ENCODE assay signal across 9 cellular contexts in genomic region chr13:33016414-33017409, GRCh38. TPM values are rescaled to one million over a fixed set of nuclear protein-coding genes. Genes with fewer than 3 reads are reported as not detected.
DNase-seq lines count a peak whose midpoint lies in the region; ATAC-seq and TF ChIP-seq lines count a peak whose summit lies in the region.
"Had no signal": no experiment of that assay in that cellular context is flagged by ENCODE, and none has a peak within 500 bp of the region (broad histone marks: within the 10 kb centered on the region; RNA-seq: fewer than 3 reads in every experiment).

Gene KL (plus strand): TSS chr13:33016423. CDS start chr13:33016441, 18 bp downstream.

- no peaks in the 10 kb centered on the region for H3K9me3 Mint-ChIP-seq in endothelial cell (ENCODE audit: unreplicated experiment)

- ATAC-seq in GM21447 (IDR thresholded peaks at IDR 0.05; ENCODE audit: unreplicated experiment): peak; percentile 37

- H3K9me3 ChIP-seq in NT2/D1 (ENCODE audit: insufficient read depth, low read length) (no peaks in the 10 kb centered on the region), mononuclear cell (ENCODE audit: low read depth, low read length) (no peaks in the 10 kb centered on the region), uterus (no peaks in the 10 kb centered on the region)

- DNase-seq in DMS53 (lab: John Stamatoyannopoulos, UW): peak; percentile 80
- no peak for DNase-seq in NT2/D1 (ENCODE audit: low read depth, low spot score)
- DNase-seq in endothelial cell (ENCODE audit: low spot score): peak; percentile 54
- peak in 1 of 2 donors; percentile 25 for DNase-seq in uterus
- DNase-seq in SIG-M5 (lab: John Stamatoyannopoulos, UW): no peak
- no peak for DNase-seq in globus pallidus (ENCODE audit: low spot score)

- peaks cover 59% of the 10 kb centered on the region for H3K4me1 Mint-ChIP-seq in endothelial cell (ENCODE audit: unreplicated experiment)

- peaks cover 20% of the 10 kb centered on the region for H3K27me3 Mint-ChIP-seq in endothelial cell (ENCODE audit: unreplicated experiment)

- peaks cover 43% of the 10 kb centered on the region for H3K36me3 Mint-ChIP-seq in endothelial cell (ENCODE audit: low read depth, unreplicated experiment)

- H3K27me3 ChIP-seq in NT2/D1 (ENCODE audit: insufficient read depth, insufficient read length) (peaks cover 61% of the 10 kb centered on the region), mononuclear cell (ENCODE audit: insufficient read depth, low read length) (peaks cover 67% of the 10 kb centered on the region), uterus (peaks cover 0 to 3% of the 10 kb centered on the region in 2 donors)

- peak within 1 kb of the TSS; percentile 100 for H3K27ac Mint-ChIP-seq in endothelial cell (ENCODE audit: unreplicated experiment)

- peak within 1 kb of the TSS; percentile 49 for H3K4me3 ChIP-seq in NT2/D1 (ENCODE audit: insufficient read length, low read depth)
- H3K4me3 ChIP-seq in mononuclear cell (ENCODE audit: low read length): peak within 1 kb of the TSS; percentile 18
- peak within 1 kb of the TSS; percentile 19 to 33 for H3K4me3 ChIP-seq in uterus

- TF ChIP-seq CTCF in endothelial cell (IDR thresholded peaks at IDR 0.05; ENCODE audit: unreplicated experiment): no peak
- no peak for TF ChIP-seq CTCF in uterus (IDR thresholded peaks at IDR 0.05)

- H3K27ac ChIP-seq in uterus: peak within 1 kb of the TSS; percentile 55 to 72
- H3K27ac ChIP-seq: KMS-11 had no signal

- TF ChIP-seq POLR2A in uterus (IDR thresholded peaks at IDR 0.05): peak in 1 of 2 donors; percentile 10

- intact Hi-C loops in uterus (cut with DNase I; ENCODE audit: low total_unique reads): no loop called here

- peak within 1 kb of the TSS; percentile 61 for H3K9ac ChIP-seq in NT2/D1 (ENCODE audit: insufficient read length, low read depth)
- H3K9ac ChIP-seq: KMS-11 had no signal

- no peaks in the 10 kb centered on the region for H3K4me1 ChIP-seq in NT2/D1 (ENCODE audit: insufficient read depth, insufficient read length)
- H3K4me1 ChIP-seq in mononuclear cell (ENCODE audit: insufficient read depth, low read length): peaks cover 23% of the 10 kb centered on the region
- H3K4me1 ChIP-seq in uterus: peaks cover 0 to 4% of the 10 kb centered on the region in 2 donors

- H3K4me3 Mint-ChIP-seq in endothelial cell (ENCODE audit: unreplicated experiment): peak within 1 kb of the TSS; percentile 99

- H3K36me3 ChIP-seq in NT2/D1 (ENCODE audit: insufficient read depth, insufficient read length, low read length) (no peaks in the 10 kb centered on the region), uterus (no peaks in the 10 kb centered on the region)

RNA-seq across cellular contexts. Expression of gene KL, which starts in this region (rescaled TPM):
- total RNA-seq in endothelial cell (ENCODE audit: unreplicated experiment) (29.6 TPM), mononuclear cell (0.10 TPM), uterus (1 to 10 TPM; 2.6 to 6.9 (median 5.1) TPM)

Comparison
In these comparisons a context has a peak if more than half of its experiments do, and no peak if none do; other contexts are left out.
1. DNase-seq: peak in DMS53 (single experiment) and endothelial cell (single experiment); none in NT2/D1 (single experiment), SIG-M5 (single experiment) and globus pallidus (single experiment).
2. Peak in every context shown above with its lines, with median percentiles within 50 percentile points of each other: H3K4me3 ChIP-seq.